ENCODE assay signal across 9 cellular contexts in genomic region chr14:94455928-94456327, GRCh38. TPM values are rescaled to one million over a fixed set of nuclear protein-coding genes. Genes with fewer than 3 reads are reported as not detected.
"Had no signal": no experiment of that assay in that cellular context is flagged by ENCODE, and none has a peak within 500 bp of the region (broad histone marks: within the 10 kb centered on the region; RNA-seq: fewer than 3 reads in every experiment).

No MANE protein-coding gene starts in this region.

- H3K4me3 ChIP-seq: GM12878 had no signal

- ATAC-seq: GM12878 had no signal

- DNase-seq: GDM1, GF-D8 had no signal

- FAIRE-seq: G401.6, GM12878, GM12891, GM12892, GM18507, GM19239 had no signal

RNA-seq across cellular contexts. Expression of gene SERPINA11, which starts 3.3 kb away (rescaled TPM):
- total RNA-seq: G401, GM12878 had no signal

RNA-seq across cellular contexts. Expression of gene SERPINA9, which starts 20.1 kb away (rescaled TPM):
- total RNA-seq: G401, GM12878 had no signal

RNA-seq across cellular contexts. Expression of gene SERPINA12, which starts 53.3 kb away (rescaled TPM):
- total RNA-seq: G401, GM12878 had no signal
- polyA plus RNA-seq: GM12878 had no signal
